In genomic region chr7:155466814-155467675, GRCh38 we compare ENCODE assay signal across 8 cellular contexts.
DNase-seq lines count a peak whose midpoint lies in the region; ATAC-seq and TF ChIP-seq lines count a peak whose summit lies in the region.

No MANE protein-coding gene starts in this region.

- ATAC-seq in GM19043 (IDR thresholded peaks at IDR 0.05; ENCODE audit: low read depth, unreplicated experiment) = peak; percentile 46

- DNase-seq in ACHN = peak; percentile 31
- peak; percentile 88 for DNase-seq in NB4 (ENCODE audit: low read depth)
- peak; percentile 92 for DNase-seq in ecto neural progenitor cell (ENCODE audit: low spot score)
- peak; percentile 36 to 58 for DNase-seq in stimulated activated CD4-positive, alpha-beta T cell treated with anti-CD3 and anti-CD28 coated beads, Interleukin-2, amount 100 ng/mL, for 24 hours
- DNase-seq in NCI-H2029 (lab: John Stamatoyannopoulos, UW) = no peak
- no peak for DNase-seq in Ammon's horn (ENCODE audit: low spot score)
- DNase-seq in T1000 (lab: John Stamatoyannopoulos, UW) = no peak

- no peak for TF ChIP-seq POLR2A in NB4 (IDR thresholded peaks at IDR 0.05; ENCODE audit: extremely low read depth, insufficient read length)

- in situ Hi-C loops in ACHN (cut with HindIII; ENCODE audit: low pct_ligation_motif_present, low pct_unique_long_range_greater_than_20kb, low sequenced_read_pairs) = no loop called here

- peak; percentile 51 for TF ChIP-seq CTCF in NB4 (IDR thresholded peaks at IDR 0.05; ENCODE audit: low read depth, low read length)

- no peak overlapping the region for H3K4me3 ChIP-seq in NB4 (ENCODE audit: low read depth, low read length)

Comparison
In these comparisons a context has a peak if more than half of its experiments do, and no peak if none do; other contexts are left out.
1. DNase-seq: peak in ACHN (single experiment), NB4 (single experiment), ecto neural progenitor cell (single experiment) and stimulated activated CD4-positive, alpha-beta T cell treated with anti-CD3 and anti-CD28 coated beads, Interleukin-2, amount 100 ng/mL, for 24 hours (2 of 2); none in NCI-H2029 (single experiment), Ammon's horn (single experiment) and T1000 (single experiment).